In genomic region chr2:55876425-55877084, GRCh38 we compare ENCODE assay signal across 1 cellular context.
TF ChIP-seq lines count a peak whose summit lies in the region.

No MANE protein-coding gene starts in this region.

TF ChIP-seq in SK-N-SH, 30 proteins besides CTCF, POLR2A, EP300 and RAD21 (continued from another document):
- TF ChIP-seq REST (IDR thresholded peaks at IDR 0.05; ENCODE audit: low read depth, low read length) (no peak), TAF1 (IDR thresholded peaks at IDR 0.05; ENCODE audit: borderline replicate concordance, low read depth, low read length) (no peak), PBX3 (IDR thresholded peaks at IDR 0.05) (peak; percentile 75), EZH2phosphoT487 (IDR thresholded peaks at IDR 0.05; ENCODE audit: borderline replicate concordance, low read depth) (no peak), CHD2 (IDR thresholded peaks at IDR 0.05; ENCODE audit: low read length, partially characterized antibody) (no peak), JUND (IDR thresholded peaks at IDR 0.05) (no peak), POLR2AphosphoS5 (IDR thresholded peaks at IDR 0.05; ENCODE audit: low read depth, low read length) (0 out of 2 replicates have a peak, but pooled peaks have one; percentile 19), IRF3 (IDR thresholded peaks at IDR 0.05; ENCODE audit: low read depth, low read length) (no peak), TEAD4 (IDR thresholded peaks at IDR 0.05; ENCODE audit: borderline replicate concordance, insufficient read depth) (no peak)
